Comparison of ENCODE assay signal across 8 cellular contexts in genomic region chr2:26033270-26033768, GRCh38. TPM values are rescaled to one million over a fixed set of nuclear protein-coding genes. Genes with fewer than 3 reads are reported as not detected.
A peak's percentile ranks its signal among the peaks of the same experiment; 100 is the strongest.
DNase-seq lines count a peak whose midpoint lies in the region; ATAC-seq and TF ChIP-seq lines count a peak whose summit lies in the region.

No MANE protein-coding gene starts in this region.

- H3K9me3 ChIP-seq in liver (ENCODE audit: control insufficient read depth in 4 of 4, low read length in 3 of 4), result no peaks in the 10 kb centered on the region

- peak overlapping the region; percentile 46 to 67 for H3K9ac ChIP-seq in liver (ENCODE audit: low read depth in 1 of 2, low read length in 2 of 2)

- H3K36me3 ChIP-seq in liver (ENCODE audit: control insufficient read depth in 4 of 4, insufficient read depth in 3 of 4, low read depth in 1 of 4, low read length in 3 of 4), result no peaks in the 10 kb centered on the region

- peak; percentile 31 for ATAC-seq in activated CD4-positive, alpha-beta T cell treated with anti-CD3 and anti-CD28 coated beads for 36 hours

- CTCF ChIA-PET in activated CD4-positive, alpha-beta T cell treated with anti-CD3 and anti-CD28 coated beads for 36 hours (lab: Charles Lee), result interaction anchor here (0.6 to 1.5 kb wide), 3 partner anchors 32 to 266 kb away, joined by 3 to 7 read pairs (median 4); no protein-coding TSS in a partner anchor
- CTCF ChIA-PET in HEK293T (lab: Yijun Ruan, JAX), result interaction anchor here (0.6 kb wide), 1 partner anchor 112 kb away, joined by 3 read pairs; no protein-coding TSS in a partner anchor

- H3K27me3 ChIP-seq in liver (ENCODE audit: control insufficient read depth in 4 of 4, insufficient read depth in 4 of 4, low read length in 3 of 4), result no peaks in the 10 kb centered on the region

- DNase-seq in activated CD4-positive, alpha-beta T cell treated with anti-CD3 and anti-CD28 coated beads for 36 hours, result no peak
- no peak for DNase-seq in activated CD4-positive, alpha-beta T cell treated with anti-CD3 and anti-CD28 coated beads for 1 hour
- DNase-seq in HEK293T (ENCODE audit: extremely low spot score) (peak; percentile 70), MV-4-11 (lab: John Stamatoyannopoulos, UW) (peak; percentile 76), SHP77 (lab: John Stamatoyannopoulos, UW) (peak; percentile 85), substantia nigra (lab: John Stamatoyannopoulos, UW) (peak in 26 of 49 donors; percentile 43 to 79 (median 65))

- H3K4me1 ChIP-seq in liver (ENCODE audit: control insufficient read depth in 4 of 4, insufficient read depth in 4 of 4, low read length in 3 of 4), result peaks cover 11 to 22% (median 15%) of the 10 kb centered on the region in 4 donors

- under 1% methylated on average over 32 of the region's 32 CpGs for WGBS in liver

- H3K36me3 Mint-ChIP-seq in activated CD4-positive, alpha-beta T cell treated with anti-CD3 and anti-CD28 coated beads for 36 hours (ENCODE audit: low read depth), result peaks cover 13% of the 10 kb centered on the region
- H3K36me3 Mint-ChIP-seq in dendritic cell treated with granulocyte-macrophage colony-stimulating factor and Interleukin-4, amounts not matched to agents 40 ng/mL and 50 ng/mL, for 4 days (ENCODE audit: low read depth), result peaks cover 50% of the 10 kb centered on the region

- H3K4me1 Mint-ChIP-seq in activated CD4-positive, alpha-beta T cell treated with anti-CD3 and anti-CD28 coated beads for 36 hours, result peaks cover 26% of the 10 kb centered on the region
- H3K4me1 Mint-ChIP-seq in dendritic cell treated with granulocyte-macrophage colony-stimulating factor and Interleukin-4, amounts not matched to agents 40 ng/mL and 50 ng/mL, for 4 days (ENCODE audit: low read depth), result peaks cover 35% of the 10 kb centered on the region

- no peak for TF ChIP-seq RAD21 in liver (IDR thresholded peaks at IDR 0.05)

- H3K27ac ChIP-seq in liver (ENCODE audit: low read depth in 1 of 2, low read length in 2 of 2), result peak overlapping the region; percentile 92 to 98
- H3K27ac ChIP-seq in substantia nigra (ENCODE audit: low read depth, low read length, poor library complexity, severe bottlenecking), result peak overlapping the region; percentile 97

- no peak for TF ChIP-seq CTCF in liver (IDR thresholded peaks at IDR 0.05; ENCODE audit: low read depth, low read length, missing input control)

- intact Hi-C loops in activated CD4-positive, alpha-beta T cell treated with anti-CD3 and anti-CD28 coated beads for 36 hours (cut with DNase I, micrococcal nuclease), result loop anchor here (1.0 to 5.0 kb wide), 7 partner anchors 51 to 729 kb away; partner anchors contain the start of genes ADGRF3 (in 2 of the 2), SELENOI (in 2 of the 2), ASXL2 (in 1 of the 2) and DTNB (in 1 of the 2)
- intact Hi-C loops in dendritic cell treated with granulocyte-macrophage colony-stimulating factor and Interleukin-4, amounts not matched to agents 40 ng/mL and 50 ng/mL, for 4 days (cut with micrococcal nuclease), result loop anchor here (2.0 kb wide), 1 partner anchor 25 kb away; no protein-coding TSS in a partner anchor

- peak overlapping the region; percentile 90 for H3K27ac Mint-ChIP-seq in activated CD4-positive, alpha-beta T cell treated with anti-CD3 and anti-CD28 coated beads for 36 hours
- H3K27ac Mint-ChIP-seq in dendritic cell treated with granulocyte-macrophage colony-stimulating factor and Interleukin-4, amounts not matched to agents 40 ng/mL and 50 ng/mL, for 4 days, result peak overlapping the region; percentile 93

- no peaks in the 10 kb centered on the region for H3K27me3 Mint-ChIP-seq in activated CD4-positive, alpha-beta T cell treated with anti-CD3 and anti-CD28 coated beads for 36 hours
- no peaks in the 10 kb centered on the region for H3K27me3 Mint-ChIP-seq in dendritic cell treated with granulocyte-macrophage colony-stimulating factor and Interleukin-4, amounts not matched to agents 40 ng/mL and 50 ng/mL, for 4 days

- H3K4me3 ChIP-seq in liver (ENCODE audit: low read depth in 1 of 3, low read length in 3 of 3), result peak overlapping the region; percentile 76 to 93 (median 81)

- POLR2A ChIA-PET in activated CD4-positive, alpha-beta T cell treated with anti-CD3 and anti-CD28 coated beads for 36 hours (lab: Charles Lee), result interaction anchor here (0.6 to 1.8 kb wide), 7 partner anchors 10 to 312 kb away, joined by 3 to 7 read pairs (median 5); partner anchors contain the start of genes ASXL2, HADHA and HADHB
- POLR2A ChIA-PET in HEK293T (lab: Yijun Ruan, JAX), result interaction anchor here (1.0 to 2.7 kb wide), 14 partner anchors 8 to 42 kb away, joined by 3 to 15 read pairs (median 4); no protein-coding TSS in a partner anchor

- no peaks in the 10 kb centered on the region for H3K9me3 Mint-ChIP-seq in activated CD4-positive, alpha-beta T cell treated with anti-CD3 and anti-CD28 coated beads for 36 hours (ENCODE audit: low read depth)
- no peaks in the 10 kb centered on the region for H3K9me3 Mint-ChIP-seq in dendritic cell treated with granulocyte-macrophage colony-stimulating factor and Interleukin-4, amounts not matched to agents 40 ng/mL and 50 ng/mL, for 4 days

- H3K4me3 Mint-ChIP-seq in activated CD4-positive, alpha-beta T cell treated with anti-CD3 and anti-CD28 coated beads for 36 hours, result peak overlapping the region; percentile 98
- peak overlapping the region; percentile 81 for H3K4me3 Mint-ChIP-seq in dendritic cell treated with granulocyte-macrophage colony-stimulating factor and Interleukin-4, amounts not matched to agents 40 ng/mL and 50 ng/mL, for 4 days

TF ChIP-seq in HEK293T, 16 proteins besides CTCF, POLR2A, EP300 and RAD21:
- TF ChIP-seq ARNT (IDR thresholded peaks at IDR 0.05) (no peak), SUZ12 (IDR thresholded peaks at IDR 0.05) (no peak), ELF4 (IDR thresholded peaks at IDR 0.05) (0 out of 2 replicates have a peak, but pooled peaks have one; percentile 12), FOXM1 (IDR thresholded peaks at IDR 0.05; ENCODE audit: borderline replicate concordance) (0 out of 2 replicates have a peak, but pooled peaks have one; percentile 44), L3MBTL2 (conservative IDR thresholded peaks at IDR 0.05) (peak; percentile 91)

TF ChIP-seq in liver, 16 proteins besides CTCF, POLR2A, EP300 and RAD21:
- no peak for TF ChIP-seq RXRA (IDR thresholded peaks at IDR 0.05)
- peak; percentile 33 for TF ChIP-seq NR2F2 (IDR thresholded peaks at IDR 0.05)

RNA-seq across cellular contexts. Expression of gene RAB10, which starts 0.6 kb away (rescaled TPM):
- total RNA-seq in activated CD4-positive, alpha-beta T cell treated with anti-CD3 and anti-CD28 coated beads for 36 hours, result 100 to 1,000 TPM; 103 to 160 TPM
- 10 to 100 TPM; 51.5 to 52.2 TPM for total RNA-seq in liver
- 10 to 100 TPM; 26.6 to 31.7 TPM for polyA plus RNA-seq in liver

RNA-seq across cellular contexts. Expression of gene KIF3C, which starts 51.0 kb away (rescaled TPM):
- total RNA-seq in activated CD4-positive, alpha-beta T cell treated with anti-CD3 and anti-CD28 coated beads for 36 hours, result 1 to 10 TPM; 5.2 to 5.3 TPM
- under 1 TPM; 0.67 to 0.93 TPM for total RNA-seq in liver
- polyA plus RNA-seq in liver, result under 1 TPM; 0.26 to 0.68 TPM

Comparison
In these comparisons a context has a peak if more than half of its experiments do, and no peak if none do; other contexts are left out.
1. DNase-seq: peak in HEK293T (single experiment), MV-4-11 (single experiment), SHP77 (2 of 2) and substantia nigra (26 of 49); none in activated CD4-positive, alpha-beta T cell treated with anti-CD3 and anti-CD28 coated beads for 36 hours (single experiment) and activated CD4-positive, alpha-beta T cell treated with anti-CD3 and anti-CD28 coated beads for 1 hour (single experiment).